23 cellular contexts compared by ENCODE assay signal in the genomic region with DNA sequence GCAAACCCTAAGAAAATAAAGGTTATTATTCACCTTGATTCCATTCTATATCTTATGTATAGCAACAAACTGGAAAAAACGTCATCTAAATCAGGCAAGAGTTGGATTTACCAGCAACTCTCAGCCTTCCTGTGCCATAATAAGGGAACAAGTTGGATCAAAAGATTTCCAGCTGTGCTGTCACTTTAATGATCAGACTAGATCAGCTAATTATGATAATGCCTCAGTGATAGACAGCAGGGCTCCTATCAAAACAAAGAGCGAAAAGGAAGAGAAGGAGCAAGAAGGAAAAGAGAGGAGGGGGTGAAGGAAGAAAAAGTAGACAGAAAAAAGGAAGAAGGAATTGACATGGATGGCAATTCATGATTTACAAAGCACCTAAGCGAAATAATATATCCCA.
"Had no signal": no experiment of that assay in that cellular context is flagged by ENCODE, and none has a peak within 500 bp of the region (broad histone marks: within the 10 kb centered on the region; RNA-seq: fewer than 3 reads in every experiment).

No MANE protein-coding gene starts in this region.

- H3K36me3 Mint-ChIP-seq: activated CD4-positive, alpha-beta memory T cell treated with anti-CD3 and anti-CD28 coated beads for 36 hours had no signal

- H3K79me2 ChIP-seq: hepatocyte had no signal

- H3K9me3 Mint-ChIP-seq: activated CD4-positive, alpha-beta memory T cell treated with anti-CD3 and anti-CD28 coated beads for 36 hours; activated T-helper 2 cell treated with anti-CD3 and anti-CD28 coated beads, Interferon-gamma antibody, Interleukin-2, Interleukin-4, amounts not matched to agents 10 μg/mL and 5 μg/mL and 100 μg/mL, durations not matched to agents 14 hours and 24 hours and 36 hours; nephron progenitor cell had no signal

- H3K27ac ChIP-seq: body of pancreas, coronary artery, gastroesophageal sphincter, pancreas, prostate gland, spleen, transverse colon had no signal

- H3K4me1 ChIP-seq: body of pancreas, pancreas, prostate gland, transverse colon had no signal

- DNase-seq: activated CD4-positive, alpha-beta memory T cell treated with anti-CD3 and anti-CD28 coated beads for 36 hours; activated CD4-positive, alpha-beta T cell treated with anti-CD3 and anti-CD28 coated beads for 48 hours; activated CD8-positive, alpha-beta memory T cell treated with anti-CD3 and anti-CD28 coated beads, Interleukin-2, amount 50 U/mL, for 4 hours; activated T-cell treated with anti-CD3 and anti-CD28 coated beads, Interleukin-2, amount 50 U/mL, for 24 hours; anterior cingulate cortex; body of pancreas; dorsolateral prefrontal cortex; effector memory CD4-positive, alpha-beta T cell; erythroblast; left cardiac atrium; left ventricle myocardium superior; nephron progenitor cell; nucleus accumbens; pancreas; spleen; stimulated activated naive CD4-positive, alpha-beta T cell; transverse colon had no signal

- H3K4me3 ChIP-seq: body of pancreas, coronary artery, dorsolateral prefrontal cortex, gastroesophageal sphincter, hepatocyte, pancreas, prostate gland, spleen, transverse colon had no signal

- H3K4me2 ChIP-seq: hepatocyte had no signal

- H3K27me3 ChIP-seq: body of pancreas, dorsolateral prefrontal cortex, gastroesophageal sphincter, hepatocyte, pancreas, spleen, transverse colon had no signal

- H3K36me3 ChIP-seq: gastroesophageal sphincter, pancreas, prostate gland, spleen, transverse colon had no signal

- H3K27me3 Mint-ChIP-seq: activated CD4-positive, alpha-beta memory T cell treated with anti-CD3 and anti-CD28 coated beads for 36 hours; activated T-cell treated with anti-CD3 and anti-CD28 coated beads, Interleukin-2, amount 50 U/mL, for 24 hours had no signal

- H3K27ac Mint-ChIP-seq: activated naive CD8-positive, alpha-beta T cell; nephron progenitor cell had no signal

- ATAC-seq: body of pancreas, gastroesophageal sphincter, left ventricle myocardium superior, pancreas had no signal

- H3K4me3 Mint-ChIP-seq: activated CD4-positive, alpha-beta memory T cell treated with anti-CD3 and anti-CD28 coated beads for 36 hours; activated naive CD8-positive, alpha-beta T cell; activated T-cell treated with anti-CD3 and anti-CD28 coated beads, Interleukin-2, amount 50 U/mL, for 24 hours; nephron progenitor cell had no signal
